33 cellular contexts compared by ENCODE assay signal in genomic region chr5:93257616-93258015, GRCh38.
DNase-seq lines count a peak whose midpoint lies in the region; ATAC-seq, FAIRE-seq and TF ChIP-seq lines count a peak whose summit lies in the region.
"Had no signal": no experiment of that assay in that cellular context is flagged by ENCODE, and none has a peak within 500 bp of the region (broad histone marks: within the 10 kb centered on the region; RNA-seq: fewer than 3 reads in every experiment).

No MANE protein-coding gene starts in this region.

- no peaks in the 10 kb centered on the region for H4K20me1 ChIP-seq in PC-9 (ENCODE audit: insufficient read depth)

- TF ChIP-seq CTCF in bronchial epithelial cell (IDR thresholded peaks at IDR 0.05; ENCODE audit: insufficient read depth, low read length, severe bottlenecking) (no peak), PC-9 (conservative IDR thresholded peaks at IDR 0.05) (no peak)

- no TSS peak for BruUV-seq in PC-9 (replicated peaks; lab: Mats Ljungman, UMichigan)

- H3K9me2 ChIP-seq in PC-9 (ENCODE audit: insufficient read depth), result no peaks in the 10 kb centered on the region

- H3K27me3 ChIP-seq in MG63 (no peaks in the 10 kb centered on the region), bronchial epithelial cell (ENCODE audit: control insufficient read depth, insufficient read depth, low read length) (no peaks in the 10 kb centered on the region), PC-9 (ENCODE audit: insufficient read depth, low read depth) (no peaks in the 10 kb centered on the region)
- H3K27me3 ChIP-seq: left lung, neural progenitor cell, suprapubic skin, upper lobe of left lung had no signal

- no peaks in the 10 kb centered on the region for H3K79me2 ChIP-seq in PC-9 (ENCODE audit: low read depth)
- H3K79me2 ChIP-seq: parathyroid adenoma had no signal

- H3F3A ChIP-seq in PC-9 (ENCODE audit: insufficient read depth, low read depth), result no peaks in the 10 kb centered on the region

- POLR2A ChIA-PET in PC-9 (lab: Charles Lee; ENCODE audit: unreplicated experiment), result no interaction called here

- no peak overlapping the region for H3K4me2 ChIP-seq in PC-9
- H3K4me2 ChIP-seq: KMS-11, neural progenitor cell had no signal

- H3K4me3 ChIP-seq in MG63, result no peak overlapping the region
- H3K4me3 ChIP-seq in bronchial epithelial cell (ENCODE audit: low read depth, low read length), result no peak overlapping the region
- no peak overlapping the region for H3K4me3 ChIP-seq in PC-9
- H3K4me3 ChIP-seq: left lung, neural progenitor cell, skin epidermis, suprapubic skin, upper lobe of left lung had no signal

- 0 out of 2 replicates have a peak, but pooled peaks cover 3% of the 10 kb centered on the region for H3K4me1 ChIP-seq in PC-9 (replicated peaks; ENCODE audit: insufficient read depth)
- H3K4me1 ChIP-seq: left lung, neural progenitor cell, parathyroid adenoma, suprapubic skin, upper lobe of left lung had no signal

- no peaks in the 10 kb centered on the region; the same call in 1 of the 2 replicates for H3K9me3 ChIP-seq in MG63
- no peaks in the 10 kb centered on the region for H3K9me3 ChIP-seq in PC-9 (ENCODE audit: insufficient read depth, low read depth)
- H3K9me3 ChIP-seq: left lung, suprapubic skin, upper lobe of left lung had no signal

- no peak overlapping the region for H2AFZ ChIP-seq in PC-9
- H2AFZ ChIP-seq: neural progenitor cell, parathyroid adenoma had no signal

- peak; percentile 65 for ATAC-seq in GM18511 (IDR thresholded peaks at IDR 0.05; ENCODE audit: unreplicated experiment)
- ATAC-seq: activated CD8-positive, alpha-beta memory T cell treated with anti-CD3 and anti-CD28 coated beads, Interleukin-2, amount 10 ng/mL, durations not matched to agents 7 days and 5 days; left lung had no signal

- FAIRE-seq in bronchial epithelial cell (lab: Jason Lieb, UNC), result no peak
- FAIRE-seq: D721Med, GM18507 had no signal

- H3K36me3 ChIP-seq in MG63 (no peaks in the 10 kb centered on the region), bronchial epithelial cell (ENCODE audit: control insufficient read depth, insufficient read depth, low read length) (no peaks in the 10 kb centered on the region), PC-9 (ENCODE audit: low read depth) (no peaks in the 10 kb centered on the region)
- H3K36me3 ChIP-seq: left lung, neural progenitor cell, suprapubic skin, upper lobe of left lung had no signal

- H3K27ac ChIP-seq in PC-9, result no peak overlapping the region
- H3K27ac ChIP-seq: KMS-11, left lung, neural progenitor cell, parathyroid adenoma, RWPE1, skin epidermis, suprapubic skin, upper lobe of left lung had no signal

- DNase-seq in MG63 (peak; percentile 36), bronchial epithelial cell (ENCODE audit: low read depth) (peak; percentile 26), myocyte (ENCODE audit: low read depth) (peak; percentile 28), HuH-7.5 (ENCODE audit: low spot score) (no peak), PC-9 (no peak)
- no peak for DNase-seq in activated CD4-positive, alpha-beta T cell treated with anti-CD3 and anti-CD28 coated beads for 4 hours
- DNase-seq: activated B cell treated with CpG ODN at 0.5 μM for 24 hours; activated CD8-positive, alpha-beta memory T cell treated with anti-CD3 and anti-CD28 coated beads, Interleukin-2, amount 10 ng/mL, durations not matched to agents 7 days and 5 days; activated T-cell treated with anti-CD3 and anti-CD28 coated beads, Interleukin-2, amount 50 U/mL, for 48 hours; CD4-positive, alpha-beta T cell; DND-41; endodermal cell; hypothalamus; immature natural killer cell; left lung; mesendoderm; NCI-H1436 treated with DMSO at 0.1 percent for 48 hours; NCI-H2081 treated with DMSO at 0.1 percent for 48 hours; NCI-H2227 treated with DMSO at 0.1 percent for 48 hours; NCI-H526; retina; stimulated activated naive CD4-positive, alpha-beta T cell; T-helper 1 cell; upper lobe of left lung had no signal

- CTCF ChIA-PET in PC-9 (lab: Charles Lee), result no interaction called here

- intact Hi-C loops in PC-9 (cut with micrococcal nuclease; ENCODE audit: unreplicated experiment), result no loop called here

Comparison
In these comparisons a context has a peak if more than half of its experiments do, and no peak if none do; other contexts are left out.
1. DNase-seq: peak in MG63 (single experiment), bronchial epithelial cell (single experiment) and myocyte (single experiment); none in HuH-7.5 (single experiment), PC-9 (0 of 2) and activated CD4-positive, alpha-beta T cell treated with anti-CD3 and anti-CD28 coated beads for 4 hours (0 of 2).